In genomic region chr3:57731311-57731710, GRCh38 we compare ENCODE assay signal across 22 cellular contexts.
"Had no signal": no experiment of that assay in that cellular context is flagged by ENCODE, and none has a peak within 500 bp of the region (broad histone marks: within the 10 kb centered on the region; RNA-seq: fewer than 3 reads in every experiment).

No MANE protein-coding gene starts in this region.

- H3K4me1 ChIP-seq: adrenal gland, breast epithelium, esophagus squamous epithelium had no signal

- DNase-seq: activated gamma-delta T cell treated with Interleukin-2 at 50 U/mL for 16 hours; activated T-cell treated with anti-CD3 and anti-CD28 coated beads, Interleukin-2, amount 50 U/mL, for 1 hour; adrenal gland; endodermal cell; esophagus squamous epithelium; gastrocnemius medialis; head of caudate nucleus; hypothalamus; midbrain; retina; stimulated activated CD4-positive, alpha-beta T cell treated with anti-CD3 and anti-CD28 coated beads, Interleukin-12 subunit alpha, Interleukin-12 subunit beta, amount 100 ng/mL, for 4 hours; stimulated activated CD4-positive, alpha-beta T cell treated with anti-CD3 and anti-CD28 coated beads, Interleukin-4, amount 100 ng/mL, for 4 hours; stimulated activated naive CD8-positive, alpha-beta T cell treated with anti-CD3 and anti-CD28 coated beads, Interleukin-15, Interleukin-2, amounts not matched to agents 100 U/mL and 50 U/mL, for 24 hours; T-helper 9 cell; upper lobe of left lung had no signal

- H3K27me3 Mint-ChIP-seq: progenitor cell of endocrine pancreas had no signal

- H3K36me3 ChIP-seq: adrenal gland, breast epithelium, esophagus squamous epithelium, gastrocnemius medialis, upper lobe of left lung had no signal

- ATAC-seq: activated naive CD4-positive, alpha-beta T cell treated with anti-CD3 and anti-CD28 coated beads, Interleukin-2, amount 50 U/mL, for 72 hours; gastrocnemius medialis; natural killer cell treated with Interleukin-12 subunit alpha and Interleukin-12 subunit beta and Interleukin-15 and Interleukin-18, amount 100 ng/mL, for 72 hours; stimulated activated naive CD8-positive, alpha-beta T cell treated with anti-CD3 and anti-CD28 coated beads, Interleukin-15, Interleukin-2, amounts not matched to agents 100 U/mL and 50 U/mL, for 24 hours; WTC11 had no signal

- H3K27me3 ChIP-seq: adrenal gland, breast epithelium, esophagus squamous epithelium, gastrocnemius medialis, upper lobe of left lung had no signal

- H3K4me1 Mint-ChIP-seq: WTC11 had no signal

- H3K9me3 Mint-ChIP-seq: activated naive CD4-positive, alpha-beta T cell treated with anti-CD3 and anti-CD28 coated beads, Interleukin-2, amount 50 U/mL, for 72 hours; endodermal cell; natural killer cell treated with Interleukin-12 subunit alpha and Interleukin-12 subunit beta and Interleukin-15 and Interleukin-18, amount 100 ng/mL, for 72 hours; WTC11 had no signal

- H3K9me3 ChIP-seq: adrenal gland, breast epithelium, esophagus squamous epithelium, gastrocnemius medialis, upper lobe of left lung had no signal

- H3K36me3 Mint-ChIP-seq: activated naive CD4-positive, alpha-beta T cell treated with anti-CD3 and anti-CD28 coated beads, Interleukin-2, amount 50 U/mL, for 72 hours; natural killer cell treated with Interleukin-12 subunit alpha and Interleukin-12 subunit beta and Interleukin-15 and Interleukin-18, amount 100 ng/mL, for 72 hours; WTC11 had no signal

- H3K4me3 Mint-ChIP-seq: endodermal cell; natural killer cell treated with Interleukin-12 subunit alpha and Interleukin-12 subunit beta and Interleukin-15 and Interleukin-18, amount 100 ng/mL, for 72 hours; WTC11 had no signal

- FAIRE-seq: islet of Langerhans had no signal

- H3K27ac ChIP-seq: adrenal gland, breast epithelium, coronary artery, esophagus squamous epithelium, gastrocnemius medialis, upper lobe of left lung had no signal

- H3K27ac Mint-ChIP-seq: activated naive CD4-positive, alpha-beta T cell treated with anti-CD3 and anti-CD28 coated beads, Interleukin-2, amount 50 U/mL, for 72 hours; endodermal cell; natural killer cell treated with Interleukin-12 subunit alpha and Interleukin-12 subunit beta and Interleukin-15 and Interleukin-18, amount 100 ng/mL, for 72 hours; progenitor cell of endocrine pancreas; WTC11 had no signal

- H3K4me3 ChIP-seq: adrenal gland, breast epithelium, coronary artery, esophagus squamous epithelium, gastrocnemius medialis, upper lobe of left lung had no signal
